ENCODE assay signal across 8 cellular contexts in genomic region chr7:76303057-76303828, GRCh38.
DNase-seq lines count a peak whose midpoint lies in the region; ATAC-seq and TF ChIP-seq lines count a peak whose summit lies in the region.

No MANE protein-coding gene starts in this region.

- in situ Hi-C loops in HAP-1 (cut with MboI; ENCODE audit: low sequenced_read_pairs): no loop called here

- peak overlapping the region; percentile 100 for H3K27ac ChIP-seq in layer of hippocampus (ENCODE audit: low read depth, low read length)

- H3K36me3 ChIP-seq in HAP-1 (replicated peaks): peaks cover 12% of the 10 kb centered on the region

- DNase-seq in DMS 273 (lab: John Stamatoyannopoulos, UW; ENCODE audit: unreplicated experiment): peak; percentile 95
- DNase-seq in HAP-1 (ENCODE audit: low spot score in 2 of 2): peak; percentile 97 to 98
- peak; percentile 80 for DNase-seq in NCI-H345 (lab: John Stamatoyannopoulos, UW)
- peak; percentile 80 for DNase-seq in activated CD4-positive, alpha-beta T cell treated with anti-CD3 and anti-CD28 coated beads for 48 hours
- peak; percentile 91 for DNase-seq in choroid plexus epithelial cell (ENCODE audit: low read depth)
- DNase-seq in stimulated activated CD4-positive, alpha-beta T cell treated with anti-CD3 and anti-CD28 coated beads, Interleukin-1b, Interleukin-23, amount 100 ng/mL, for 1 hour (ENCODE audit: low read depth in 2 of 2): peak; percentile 62 to 73

- H3K4me3 ChIP-seq in HAP-1 (peak overlapping the region; percentile 69), choroid plexus epithelial cell (ENCODE audit: low read depth, low read length) (peak overlapping the region; percentile 74)

- H3K27me3 ChIP-seq in HAP-1 (ENCODE audit: low read depth) (no peaks in the 10 kb centered on the region), layer of hippocampus (ENCODE audit: control insufficient read depth, insufficient read depth, low read length) (no peaks in the 10 kb centered on the region)

- ATAC-seq in GM19324 (IDR thresholded peaks at IDR 0.05; ENCODE audit: low FRiP score, unreplicated experiment): no peak

- TF ChIP-seq CTCF in choroid plexus epithelial cell (conservative IDR thresholded peaks at IDR 0.05; ENCODE audit: low read depth, low read length): no peak

- H3K9me3 ChIP-seq in HAP-1: no peaks in the 10 kb centered on the region

- H3K4me1 ChIP-seq in HAP-1: peaks cover 13% of the 10 kb centered on the region
